2 cellular contexts compared by ENCODE assay signal in genomic region chr6:21613809-21614208, GRCh38.
TF ChIP-seq lines count a peak whose summit lies in the region.

No MANE protein-coding gene starts in this region.

TF ChIP-seq in GM12891, 5 proteins besides CTCF, POLR2A, EP300 and RAD21 (continued from another document):
- TF ChIP-seq POLR2AphosphoS5 (IDR thresholded peaks at IDR 0.05; ENCODE audit: low read depth, low read length): no peak
- no peak for TF ChIP-seq PAX5 (IDR thresholded peaks at IDR 0.05; ENCODE audit: insufficient read depth, low read length, severe bottlenecking)

TF ChIP-seq in H1, 55 proteins besides CTCF, POLR2A, EP300 and RAD21 (continued from another document):
- TF ChIP-seq TBP (IDR thresholded peaks at IDR 0.05; ENCODE audit: low read depth, low read length) (no peak), SP1 (IDR thresholded peaks at IDR 0.05; ENCODE audit: low read depth, low read length) (no peak), FOSL1 (IDR thresholded peaks at IDR 0.05; ENCODE audit: insufficient read depth, low read depth, low read length) (no peak), SIX5 (IDR thresholded peaks at IDR 0.05; ENCODE audit: low read depth, low read length) (no peak), CHD2 (IDR thresholded peaks at IDR 0.05; ENCODE audit: low read length) (no peak), KDM5A (IDR thresholded peaks at IDR 0.05; ENCODE audit: low read length) (no peak), PHF8 (conservative IDR thresholded peaks at IDR 0.05; ENCODE audit: low read depth, low read length) (no peak), BCL11A (IDR thresholded peaks at IDR 0.05; ENCODE audit: low read depth in 2 of 2, low read length in 2 of 2) (no peak)
